ENCODE assay signal across 20 cellular contexts in genomic region chr10:73842349-73842748, GRCh38.
"Had no signal": no experiment of that assay in that cellular context is flagged by ENCODE, and none has a peak within 500 bp of the region (broad histone marks: within the 10 kb centered on the region; RNA-seq: fewer than 3 reads in every experiment).

No MANE protein-coding gene starts in this region.

- H3K27ac ChIP-seq: hepatocyte, right atrium auricular region, stomach, transverse colon had no signal

- ATAC-seq: effector memory CD8-positive, alpha-beta T cell; left colon; naive thymus-derived CD8-positive, alpha-beta T cell had no signal

- H3K9me3 ChIP-seq: mucosa of descending colon, right atrium auricular region, stomach, thoracic aorta, transverse colon had no signal

- H3K4me3 Mint-ChIP-seq: dendritic cell treated with granulocyte-macrophage colony-stimulating factor and Interleukin-4, amounts not matched to agents 40 ng/mL and 50 ng/mL, for 4 days; effector memory CD8-positive, alpha-beta T cell; naive thymus-derived CD8-positive, alpha-beta T cell; neural crest cell had no signal

- H3K79me2 ChIP-seq: hepatocyte had no signal

- H3K27me3 Mint-ChIP-seq: dendritic cell treated with granulocyte-macrophage colony-stimulating factor and Interleukin-4, amounts not matched to agents 40 ng/mL and 50 ng/mL, for 4 days; effector memory CD8-positive, alpha-beta T cell; naive thymus-derived CD8-positive, alpha-beta T cell had no signal

- H3K9me3 Mint-ChIP-seq: dendritic cell treated with granulocyte-macrophage colony-stimulating factor and Interleukin-4, amounts not matched to agents 40 ng/mL and 50 ng/mL, for 4 days; effector memory CD8-positive, alpha-beta T cell; naive thymus-derived CD8-positive, alpha-beta T cell; neural crest cell had no signal

- H3K4me2 ChIP-seq: hepatocyte had no signal

- H3K27ac Mint-ChIP-seq: effector memory CD8-positive, alpha-beta T cell; naive thymus-derived CD8-positive, alpha-beta T cell had no signal

- H3K4me1 ChIP-seq: right atrium auricular region had no signal

- DNase-seq: cerebellar nuclear complex; effector memory CD8-positive, alpha-beta T cell; erythroblast; foreskin melanocyte; head of caudate nucleus; kidney; left colon; mammary epithelial cell; mucosa of descending colon; naive thymus-derived CD8-positive, alpha-beta T cell; small intestine; stimulated activated CD4-positive, alpha-beta T cell treated with anti-CD3 and anti-CD28 coated beads, Interleukin-12 subunit alpha, Interleukin-12 subunit beta, amount 100 ng/mL, for 4 hours; stimulated activated naive CD4-positive, alpha-beta T cell; stomach; transverse colon had no signal

- H3K4me3 ChIP-seq: hepatocyte, mucosa of descending colon, right atrium auricular region, stomach, thoracic aorta, transverse colon had no signal

- H2AFZ ChIP-seq: hepatocyte had no signal

- H3K27me3 ChIP-seq: hepatocyte, right atrium auricular region, stomach, transverse colon had no signal
